Comparison of ENCODE assay signal across 8 cellular contexts in the genomic region with DNA sequence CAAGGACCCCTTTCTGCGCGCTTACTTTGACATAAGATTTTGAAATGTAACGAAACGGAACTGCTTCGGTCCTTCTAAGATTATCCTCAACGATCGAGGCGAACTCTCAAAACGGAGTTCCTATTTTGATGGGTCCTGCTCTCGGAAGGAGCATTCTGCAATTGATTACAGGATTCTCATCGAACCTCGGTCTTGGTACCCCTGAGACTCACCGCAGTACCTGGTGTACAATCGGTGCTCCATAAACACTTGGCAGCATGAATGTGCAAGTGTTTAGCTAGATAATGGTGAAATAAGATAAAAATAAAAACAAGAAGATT. TPM values are rescaled to one million over a fixed set of nuclear protein-coding genes. Genes with fewer than 3 reads are reported as not detected.
DNase-seq lines count a peak whose midpoint lies in the region; ATAC-seq and TF ChIP-seq lines count a peak whose summit lies in the region.

No MANE protein-coding gene starts in this region.

- no peaks in the 10 kb centered on the region for H3K9me3 ChIP-seq in muscle layer of duodenum (ENCODE audit: control insufficient read depth in 1 of 2, low read length in 2 of 2)

- H3K27ac Mint-ChIP-seq in chondrocyte (ENCODE audit: unreplicated experiment), result peak overlapping the region; percentile 95

- no peak for TF ChIP-seq CTCF in chondrocyte (IDR thresholded peaks at IDR 0.05)

- H3K36me3 Mint-ChIP-seq in chondrocyte (ENCODE audit: low read depth), result peaks cover 6% of the 10 kb centered on the region

- peaks cover 34% of the 10 kb centered on the region for H3K4me1 Mint-ChIP-seq in chondrocyte (ENCODE audit: low read depth)

- peak overlapping the region; percentile 95 for H3K4me3 Mint-ChIP-seq in chondrocyte (ENCODE audit: unreplicated experiment)

- peaks cover 6 to 15% of the 10 kb centered on the region in 2 donors for H3K4me1 ChIP-seq in muscle layer of duodenum (ENCODE audit: control insufficient read depth in 1 of 2, insufficient read depth in 2 of 2, low read length in 2 of 2)

- H3K4me3 ChIP-seq in muscle layer of duodenum (ENCODE audit: low read depth in 1 of 2, low read length in 2 of 2), result peak overlapping the region; percentile 92 to 98

- no peaks in the 10 kb centered on the region for H3K9me3 Mint-ChIP-seq in chondrocyte (ENCODE audit: low read depth)

- no peaks in the 10 kb centered on the region for H3K27me3 ChIP-seq in muscle layer of duodenum (ENCODE audit: low read depth, low read length)

- H3K27ac ChIP-seq in muscle layer of duodenum (ENCODE audit: low read length), result peak overlapping the region; percentile 95

- peaks cover 12 to 16% of the 10 kb centered on the region in 2 donors for H3K36me3 ChIP-seq in muscle layer of duodenum (ENCODE audit: control insufficient read depth in 1 of 2, insufficient read depth in 2 of 2, low read length in 2 of 2)

- no peaks in the 10 kb centered on the region for H3K27me3 Mint-ChIP-seq in chondrocyte (ENCODE audit: low read depth)

- TF ChIP-seq POLR2A in erythroblast (IDR thresholded peaks at IDR 0.05; ENCODE audit: low read length), result no peak

- ATAC-seq in GM19438 (IDR thresholded peaks at IDR 0.05; ENCODE audit: low read depth, unreplicated experiment) (peak; percentile 13), HG03565 (IDR thresholded peaks at IDR 0.05; ENCODE audit: unreplicated experiment) (peak; percentile 1)

- no peak for DNase-seq in chondrocyte (ENCODE audit: low spot score)
- DNase-seq in NCI-H1694 treated with DMSO at 0.1 percent for 48 hours (lab: John Stamatoyannopoulos, UW), result no peak
- no peak for DNase-seq in erythroblast (lab: John Stamatoyannopoulos, UW)
- DNase-seq in CD1c-positive myeloid dendritic cell (ENCODE audit: extremely low spot score), result no peak
- no peak for DNase-seq in NCI-H1048 (lab: John Stamatoyannopoulos, UW)

RNA-seq across cellular contexts. Expression of gene NEMF, which starts 0.5 kb away (rescaled TPM):
- 49.8 to 72.9 TPM (median 57.4 TPM) in 3 replicates for total RNA-seq in chondrocyte

RNA-seq across cellular contexts. Expression of gene ARF6, which starts 39.8 kb away (rescaled TPM):
- total RNA-seq in chondrocyte, result 53.2 to 55.3 TPM (median 54.4 TPM) in 3 replicates
